ENCODE assay signal across 14 cellular contexts in the genomic region with DNA sequence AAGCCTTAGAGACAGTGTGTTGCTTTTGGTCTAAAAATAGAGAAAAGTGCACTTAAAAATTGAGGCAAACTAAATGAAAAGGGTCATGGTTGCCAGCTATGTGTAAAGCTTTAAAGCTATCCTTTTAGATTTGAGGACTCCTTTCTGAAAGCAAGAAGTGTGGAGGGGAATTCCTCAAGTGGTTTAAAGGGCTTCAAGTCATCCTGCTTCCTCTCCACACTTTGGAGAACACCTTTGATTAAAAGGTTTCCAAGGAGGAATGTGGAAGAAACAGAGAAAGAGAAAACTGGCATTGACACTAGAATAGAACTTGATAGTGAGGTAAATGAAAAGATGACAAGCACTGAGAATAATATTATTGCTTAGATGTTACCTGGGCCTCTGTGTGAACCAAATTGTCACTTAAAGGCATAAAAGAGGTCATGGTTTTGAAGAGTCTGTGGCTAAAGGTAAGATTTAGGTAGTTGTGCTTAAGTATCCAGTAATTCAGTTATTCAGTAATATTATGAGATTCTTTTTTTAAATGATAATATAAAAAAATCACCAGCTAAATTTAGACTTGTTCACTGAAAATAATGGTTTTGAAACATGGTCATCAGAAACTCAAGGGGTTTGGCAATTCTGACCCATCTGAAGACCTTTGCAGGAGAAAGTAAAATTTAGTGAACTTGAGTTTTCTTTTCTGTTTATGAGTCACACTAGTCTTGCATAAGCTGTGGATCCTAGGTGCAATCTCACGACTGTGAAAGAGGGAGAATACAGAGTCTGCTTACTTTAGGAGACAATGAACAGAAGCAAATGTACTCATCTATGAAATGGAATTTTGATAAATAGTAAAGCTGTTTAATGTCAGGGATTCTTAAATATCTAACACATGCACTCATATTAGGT.
DNase-seq lines count a peak whose midpoint lies in the region; ATAC-seq and TF ChIP-seq lines count a peak whose summit lies in the region.
"Had no signal": no experiment of that assay in that cellular context is flagged by ENCODE, and none has a peak within 500 bp of the region (broad histone marks: within the 10 kb centered on the region; RNA-seq: fewer than 3 reads in every experiment).

No MANE protein-coding gene starts in this region.

- no peak overlapping the region for H4K91ac ChIP-seq in IMR-90 (ENCODE audit: insufficient read depth, low read depth, low read length)

- no peaks in the 10 kb centered on the region for H3K4me1 ChIP-seq in IMR-90 (ENCODE audit: control insufficient read depth, insufficient read depth, low read length)

- H2BK5ac ChIP-seq in IMR-90 (ENCODE audit: low read depth, low read length, poor library complexity, severe bottlenecking), result no peak overlapping the region

- no peak overlapping the region for H2BK15ac ChIP-seq in IMR-90 (ENCODE audit: low read depth, low read length)

- H3K36me3 ChIP-seq in IMR-90 (ENCODE audit: control insufficient read depth, insufficient read depth, low read length), result no peaks in the 10 kb centered on the region

- H3K9me3 ChIP-seq in IMR-90 (ENCODE audit: control insufficient read depth, insufficient read depth, low read length), result 0 out of 2 replicates have a peak, but pooled peaks cover 2% of the 10 kb centered on the region

- no peak overlapping the region for H2AFZ ChIP-seq in IMR-90 (replicated peaks; ENCODE audit: low read length, poor library complexity)

- dilution Hi-C loops in IMR-90 (cut with HindIII; ENCODE audit: low sequenced_read_pairs, unreplicated experiment), result no loop called here

- POLR2A ChIA-PET in IMR-90 (lab: Charles Lee; ENCODE audit: unreplicated experiment), result no interaction called here

- no peak overlapping the region for H3K4ac ChIP-seq in IMR-90 (ENCODE audit: low read depth, low read length)

- no peak overlapping the region for H3K23ac ChIP-seq in IMR-90 (ENCODE audit: low read depth, low read length)

- H3K4me2 ChIP-seq in IMR-90 (ENCODE audit: low read depth, low read length), result no peak overlapping the region

- BruUV-seq in IMR-90 (replicated peaks; lab: Mats Ljungman, UMichigan), result no TSS peak

- H2AK5ac ChIP-seq in IMR-90 (ENCODE audit: low read depth, low read length), result no peak overlapping the region

- no peak overlapping the region for H2BK20ac ChIP-seq in IMR-90 (ENCODE audit: low read depth, low read length)

- no peak overlapping the region for H3K18ac ChIP-seq in IMR-90 (ENCODE audit: low read depth, low read length)

- H3K9me1 ChIP-seq in IMR-90 (ENCODE audit: insufficient read depth, low read length), result no peaks in the 10 kb centered on the region

- in situ Hi-C loops in GM13976 (cut with MboI; ENCODE audit: low sequenced_read_pairs, unreplicated experiment), result no loop called here
- in situ Hi-C loops in IMR-90 (cut with MboI; ENCODE audit: low sequenced_read_pairs), result no loop called here

- CTCF ChIA-PET in IMR-90 (lab: Yijun Ruan, JAX), result no interaction called here

- TF ChIP-seq POLR2A in IMR-90 (IDR thresholded peaks at IDR 0.05; ENCODE audit: low read depth, low read length), result no peak

- intact Hi-C loops in IMR-90 (cut with micrococcal nuclease), result no loop called here

- no peak overlapping the region for H2AK9ac ChIP-seq in IMR-90 (replicated peaks; ENCODE audit: low read depth, low read length, poor library complexity)

- H4K20me1 ChIP-seq in IMR-90 (ENCODE audit: insufficient read depth, low read length), result no peaks in the 10 kb centered on the region

- no peak overlapping the region for H3K14ac ChIP-seq in IMR-90 (replicated peaks; ENCODE audit: low read depth, low read length)

- no peak overlapping the region for H3K56ac ChIP-seq in IMR-90 (ENCODE audit: extremely low read depth, insufficient read depth, low read length)

- 0 out of 2 replicates have a peak, but pooled peaks have one; percentile 24 for ATAC-seq in IMR-90 (ENCODE audit: low read depth)
- ATAC-seq: effector memory CD8-positive, alpha-beta T cell; stimulated activated naive CD8-positive, alpha-beta T cell treated with anti-CD3 and anti-CD28 coated beads, Interleukin-15, Interleukin-2, amounts not matched to agents 100 U/mL and 50 U/mL, for 24 hours had no signal

- TF ChIP-seq CTCF in GM13976 (IDR thresholded peaks at IDR 0.05; ENCODE audit: borderline replicate concordance, control extremely low read depth, extremely low read depth, insufficient read depth, missing control alignments) (no peak), IMR-90 (conservative IDR thresholded peaks at IDR 0.05; ENCODE audit: low read depth, low read length) (no peak)

- H3K9ac ChIP-seq in IMR-90 (ENCODE audit: low read depth, low read length), result no peak overlapping the region

- H4K8ac ChIP-seq in IMR-90 (ENCODE audit: low read depth in 2 of 2, low read length in 2 of 2), result no peak overlapping the region

- TF ChIP-seq RAD21 in IMR-90 (IDR thresholded peaks at IDR 0.05; ENCODE audit: low read length), result no peak

- no peak overlapping the region for H3K27ac ChIP-seq in IMR-90 (ENCODE audit: insufficient read depth, low read length)

- no peaks in the 10 kb centered on the region for H3K27me3 ChIP-seq in IMR-90 (ENCODE audit: control insufficient read depth, insufficient read depth, low read length)

- no peak overlapping the region for H2BK120ac ChIP-seq in IMR-90 (ENCODE audit: low read depth, low read length)

- H3K4me3 ChIP-seq in IMR-90 (ENCODE audit: insufficient read depth, low read depth, low read length), result no peak overlapping the region

- no peaks in the 10 kb centered on the region for H3K79me1 ChIP-seq in IMR-90 (ENCODE audit: low read depth in 1 of 2, low read length in 2 of 2)

- no peak overlapping the region for H4K5ac ChIP-seq in IMR-90 (ENCODE audit: low read depth, low read length)

- DNase-seq in GM13976 (ENCODE audit: low spot score) (peak; percentile 22), HCEC 1CT (peak; percentile 86), IMR-90 (peak; percentile 17), dedifferentiated amniotic fluid mesenchymal stem cell (ENCODE audit: extremely low spot score) (peak; percentile 40), OCI-M2 (lab: John Stamatoyannopoulos, UW; ENCODE audit: unreplicated experiment) (no peak), middle frontal gyrus (ENCODE audit: extremely low spot score, low spot score) (no peak), NCI-H2029 (lab: John Stamatoyannopoulos, UW) (no peak), NK-92 (lab: John Stamatoyannopoulos, UW; ENCODE audit: unreplicated experiment) (no peak)
- DNase-seq: activated naive CD4-positive, alpha-beta T cell; effector memory CD8-positive, alpha-beta T cell; naive B cell; NCI-H2081 treated with DMSO at 0.1 percent for 48 hours; RPMI8226; stimulated activated naive CD8-positive, alpha-beta T cell treated with anti-CD3 and anti-CD28 coated beads, Interleukin-15, Interleukin-2, amounts not matched to agents 100 U/mL and 50 U/mL, for 24 hours had no signal

- WGBS in IMR-90 (ENCODE audit: extremely low coverage in 2 of 2, insufficient read length in 1 of 2), 2 experiments, result no CpG with 5 or more reads among the region's 1 CpG

TF ChIP-seq in IMR-90, 13 proteins besides CTCF, POLR2A, EP300 and RAD21:
- TF ChIP-seq CHD1 (IDR thresholded peaks at IDR 0.05; ENCODE audit: low read depth, low read length) (no peak), RCOR1 (IDR thresholded peaks at IDR 0.05; ENCODE audit: insufficient replicate concordance, low read length) (no peak), BHLHE40 (IDR thresholded peaks at IDR 0.05; ENCODE audit: low read depth, low read length) (no peak), NFE2L2 (IDR thresholded peaks at IDR 0.05; ENCODE audit: low read depth, low read length) (no peak), FOS (IDR thresholded peaks at IDR 0.05; ENCODE audit: low read depth, low read length) (no peak), CEBPB (IDR thresholded peaks at IDR 0.05; ENCODE audit: low read depth, low read length) (no peak), MXI1 (IDR thresholded peaks at IDR 0.05; ENCODE audit: borderline replicate concordance, low read depth, low read length) (no peak), MAZ (IDR thresholded peaks at IDR 0.05; ENCODE audit: borderline replicate concordance, low read depth, low read length) (no peak), RFX5 (IDR thresholded peaks at IDR 0.05; ENCODE audit: low read depth, low read length) (no peak), MAFK (IDR thresholded peaks at IDR 0.05; ENCODE audit: low read depth, low read length) (no peak), SMC3 (IDR thresholded peaks at IDR 0.05; ENCODE audit: low read depth, low read length) (no peak)
- TF ChIP-seq, protein P1, sequence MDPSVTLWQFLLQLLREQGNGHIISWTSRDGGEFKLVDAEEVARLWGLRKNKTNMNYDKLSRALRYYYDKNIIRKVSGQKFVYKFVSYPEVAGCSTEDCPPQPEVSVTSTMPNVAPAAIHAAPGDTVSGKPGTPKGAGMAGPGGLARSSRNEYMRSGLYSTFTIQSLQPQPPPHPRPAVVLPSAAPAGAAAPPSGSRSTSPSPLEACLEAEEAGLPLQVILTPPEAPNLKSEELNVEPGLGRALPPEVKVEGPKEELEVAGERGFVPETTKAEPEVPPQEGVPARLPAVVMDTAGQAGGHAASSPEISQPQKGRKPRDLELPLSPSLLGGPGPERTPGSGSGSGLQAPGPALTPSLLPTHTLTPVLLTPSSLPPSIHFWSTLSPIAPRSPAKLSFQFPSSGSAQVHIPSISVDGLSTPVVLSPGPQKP (IDR thresholded peaks at IDR 0.05; ENCODE audit: borderline replicate concordance, low read depth, low read length), result no peak
- TF ChIP-seq, protein P2, sequence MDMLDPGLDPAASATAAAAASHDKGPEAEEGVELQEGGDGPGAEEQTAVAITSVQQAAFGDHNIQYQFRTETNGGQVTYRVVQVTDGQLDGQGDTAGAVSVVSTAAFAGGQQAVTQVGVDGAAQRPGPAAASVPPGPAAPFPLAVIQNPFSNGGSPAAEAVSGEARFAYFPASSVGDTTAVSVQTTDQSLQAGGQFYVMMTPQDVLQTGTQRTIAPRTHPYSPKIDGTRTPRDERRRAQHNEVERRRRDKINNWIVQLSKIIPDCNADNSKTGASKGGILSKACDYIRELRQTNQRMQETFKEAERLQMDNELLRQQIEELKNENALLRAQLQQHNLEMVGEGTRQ (IDR thresholded peaks at IDR 0.05; ENCODE audit: low read depth, low read length), result no peak

Comparison
In these comparisons a context has a peak if more than half of its experiments do, and no peak if none do; other contexts are left out.
1. DNase-seq: peak in GM13976 (single experiment), HCEC 1CT (single experiment), IMR-90 (single experiment) and dedifferentiated amniotic fluid mesenchymal stem cell (single experiment); none in OCI-M2 (single experiment), middle frontal gyrus (single experiment), NCI-H2029 (single experiment) and NK-92 (single experiment).